Comparison of ENCODE assay signal across 25 cellular contexts in the genomic region with DNA sequence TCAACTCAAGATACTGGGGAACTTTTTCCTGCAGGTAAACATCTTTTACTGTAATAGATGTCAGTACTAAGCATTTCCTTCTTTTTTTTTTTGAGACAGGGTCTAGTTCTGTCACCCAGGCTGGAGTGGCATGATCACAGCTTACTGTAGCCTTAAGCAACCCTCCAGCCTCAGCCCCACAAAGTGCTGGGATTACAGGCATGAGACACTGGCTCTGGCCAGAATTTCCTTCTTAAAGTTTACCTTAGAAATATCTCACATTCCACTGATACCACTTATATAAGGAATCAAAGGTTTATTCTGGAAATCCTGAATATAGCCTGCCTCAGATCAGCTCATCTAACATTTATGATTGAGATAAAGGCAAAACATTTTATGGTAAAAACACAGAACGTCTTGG.
"Had no signal": no experiment of that assay in that cellular context is flagged by ENCODE, and none has a peak within 500 bp of the region (broad histone marks: within the 10 kb centered on the region; RNA-seq: fewer than 3 reads in every experiment).

No MANE protein-coding gene starts in this region.

- ATAC-seq: activated CD4-positive, alpha-beta T cell treated with anti-CD3 and anti-CD28 coated beads for 36 hours; gastrocnemius medialis; left ventricle myocardium superior; natural killer cell treated with Interleukin-12 subunit alpha and Interleukin-12 subunit beta and Interleukin-15 and Interleukin-18, amount 100 ng/mL, for 72 hours; pancreas; psoas muscle; stimulated activated naive CD8-positive, alpha-beta T cell treated with anti-CD3 and anti-CD28 coated beads, Interleukin-15, Interleukin-2, amounts not matched to agents 100 U/mL and 50 U/mL, for 24 hours had no signal

- H3K4me1 ChIP-seq: gastrocnemius medialis, pancreas, psoas muscle had no signal

- H3K9me3 Mint-ChIP-seq: activated naive CD8-positive, alpha-beta T cell treated with anti-CD3 and anti-CD28 coated beads for 36 hours; natural killer cell treated with Interleukin-12 subunit alpha and Interleukin-12 subunit beta and Interleukin-15 and Interleukin-18, amount 100 ng/mL, for 72 hours; T-helper 1 cell treated with Interleukin-12 subunit alpha and Interleukin-12 subunit beta and Interleukin-4 antibody, amounts not matched to agents 30 μg/mL and 1 μg/mL, for 36 hours; WTC11 had no signal

- H3K4me3 ChIP-seq: gastrocnemius medialis, pancreas, psoas muscle, right atrium auricular region, upper lobe of left lung had no signal

- H3K27me3 ChIP-seq: gastrocnemius medialis, neutrophil, pancreas, right atrium auricular region, upper lobe of left lung had no signal

- H3K4me1 Mint-ChIP-seq: brain had no signal

- H3K9me3 ChIP-seq: gastrocnemius medialis, neutrophil, pancreas, psoas muscle, right atrium auricular region, upper lobe of left lung had no signal

- H3K36me3 ChIP-seq: neutrophil had no signal

- H3K27me3 Mint-ChIP-seq: activated CD4-positive, alpha-beta T cell treated with anti-CD3 and anti-CD28 coated beads for 36 hours; activated naive CD8-positive, alpha-beta T cell treated with anti-CD3 and anti-CD28 coated beads for 36 hours had no signal

- H3K27ac ChIP-seq: gastrocnemius medialis, neutrophil, pancreas, psoas muscle, right atrium auricular region, upper lobe of left lung had no signal

- H3K36me3 Mint-ChIP-seq: activated naive CD8-positive, alpha-beta T cell treated with anti-CD3 and anti-CD28 coated beads for 36 hours; natural killer cell treated with Interleukin-12 subunit alpha and Interleukin-12 subunit beta and Interleukin-15 and Interleukin-18, amount 100 ng/mL, for 72 hours; WTC11 had no signal

- H3K4me3 Mint-ChIP-seq: activated CD4-positive, alpha-beta T cell treated with anti-CD3 and anti-CD28 coated beads for 36 hours; activated naive CD8-positive, alpha-beta T cell treated with anti-CD3 and anti-CD28 coated beads for 36 hours; brain; natural killer cell treated with Interleukin-12 subunit alpha and Interleukin-12 subunit beta and Interleukin-15 and Interleukin-18, amount 100 ng/mL, for 72 hours; T-helper 1 cell treated with Interleukin-12 subunit alpha and Interleukin-12 subunit beta and Interleukin-4 antibody, amounts not matched to agents 30 μg/mL and 1 μg/mL, for 36 hours; WTC11 had no signal

- DNase-seq: activated CD4-positive, alpha-beta T cell treated with anti-CD3 and anti-CD28 coated beads for 36 hours; activated CD4-positive, alpha-beta T cell treated with anti-CD3 and anti-CD28 coated beads, Interleukin-2, amount 50 U/mL, for 4 hours; activated naive CD4-positive, alpha-beta T cell treated with Interleukin-2 at 50 U/mL for 16 hours; activated naive CD8-positive, alpha-beta T cell treated with anti-CD3 and anti-CD28 coated beads for 36 hours; activated T-cell treated with anti-CD3 and anti-CD28 coated beads, Interleukin-2, amount 50 U/mL, for 48 hours; amygdala; dermis blood vessel endothelial cell; effector CD8-positive, alpha-beta T cell; gastrocnemius medialis; hippocampal formation; left ventricle myocardium superior; mammary epithelial cell; pancreas; psoas muscle; stimulated activated CD4-positive, alpha-beta T cell treated with anti-CD3 and anti-CD28 coated beads, Interleukin-12 subunit alpha, Interleukin-12 subunit beta, amount 100 ng/mL, for 4 hours; stimulated activated CD4-positive, alpha-beta T cell treated with anti-CD3 and anti-CD28 coated beads, Interleukin-4, amount 100 ng/mL, for 4 hours; stimulated activated naive CD8-positive, alpha-beta T cell treated with anti-CD3 and anti-CD28 coated beads, Interleukin-15, Interleukin-2, amounts not matched to agents 100 U/mL and 50 U/mL, for 24 hours; T1000; upper lobe of left lung had no signal

- H3K27ac Mint-ChIP-seq: activated CD4-positive, alpha-beta T cell treated with anti-CD3 and anti-CD28 coated beads for 36 hours; activated naive CD8-positive, alpha-beta T cell treated with anti-CD3 and anti-CD28 coated beads for 36 hours; natural killer cell treated with Interleukin-12 subunit alpha and Interleukin-12 subunit beta and Interleukin-15 and Interleukin-18, amount 100 ng/mL, for 72 hours; T-helper 1 cell treated with Interleukin-12 subunit alpha and Interleukin-12 subunit beta and Interleukin-4 antibody, amounts not matched to agents 30 μg/mL and 1 μg/mL, for 36 hours had no signal
